14 cellular contexts compared by ENCODE assay signal in genomic region chr6:5190467-5190866, GRCh38.
DNase-seq lines count a peak whose midpoint lies in the region; ATAC-seq, FAIRE-seq and TF ChIP-seq lines count a peak whose summit lies in the region.
"Had no signal": no experiment of that assay in that cellular context is flagged by ENCODE, and none has a peak within 500 bp of the region (broad histone marks: within the 10 kb centered on the region; RNA-seq: fewer than 3 reads in every experiment).

No MANE protein-coding gene starts in this region.

- intact Hi-C loops in Right ventricle myocardium inferior (cut with DNase I) (loop anchor here (5.0 kb wide), 1 partner anchor 33 kb away; no protein-coding TSS in a partner anchor), left ventricle myocardium inferior (cut with micrococcal nuclease) (no loop called here), left ventricle myocardium superior (cut with micrococcal nuclease) (no loop called here), ascending aorta (cut with DNase I) (no loop called here)

- H3K36me3 Mint-ChIP-seq in astrocyte (ENCODE audit: low read depth, unreplicated experiment): peaks cover 2% of the 10 kb centered on the region

- DNase-seq in Right ventricle myocardium inferior (ENCODE audit: missing footprints) (no peak), left ventricle myocardium inferior (no peak), astrocyte (ENCODE audit: low read depth) (peak; percentile 95), left ventricle myocardium superior (no peak), urothelium cell line (ENCODE audit: low spot score) (peak; percentile 27), ascending aorta (ENCODE audit: low spot score in 2 of 2) (no peak), RPMI8226 (no peak)
- DNase-seq: endodermal cell; NCI-H2171 treated with DMSO at 0.1 percent for 48 hours; stimulated activated CD4-positive, alpha-beta T cell treated with anti-CD3 and anti-CD28 coated beads, Interleukin-2, amount 100 ng/mL, for 48 hours had no signal

- H3K4me1 Mint-ChIP-seq in astrocyte (ENCODE audit: low read depth, unreplicated experiment): peaks cover 22% of the 10 kb centered on the region

- FAIRE-seq in astrocyte (lab: Jason Lieb, UNC) (peak; percentile 76), urothelium cell line (lab: Jason Lieb, UNC) (no peak)
- FAIRE-seq: A204.1, GM12891 had no signal

- no peaks in the 10 kb centered on the region for H3K27me3 ChIP-seq in left ventricle myocardium inferior (ENCODE audit: low read depth)
- no peaks in the 10 kb centered on the region for H3K27me3 ChIP-seq in astrocyte (ENCODE audit: insufficient read depth, low read length)
- H3K27me3 ChIP-seq in ascending aorta: no peaks in the 10 kb centered on the region
- H3K27me3 ChIP-seq: tibial nerve had no signal

- H3K4me3 ChIP-seq in left ventricle myocardium inferior: no peak overlapping the region
- H3K4me3 ChIP-seq in astrocyte (ENCODE audit: insufficient read depth, low read depth, low read length): no peak overlapping the region
- no peak overlapping the region for H3K4me3 ChIP-seq in ascending aorta
- H3K4me3 ChIP-seq: tibial nerve had no signal

- peak overlapping the region; percentile 60 for H3K9ac ChIP-seq in astrocyte (ENCODE audit: low read length)

- H3K27me3 Mint-ChIP-seq in astrocyte (ENCODE audit: low read depth, unreplicated experiment): no peaks in the 10 kb centered on the region

- H3K27ac ChIP-seq in left ventricle myocardium inferior (replicated peaks) (no peak overlapping the region), astrocyte (ENCODE audit: low read depth, low read length) (peak overlapping the region; percentile 83), ascending aorta (no peak overlapping the region)
- H3K27ac ChIP-seq: tibial nerve had no signal

- no peak overlapping the region for H3K4me3 Mint-ChIP-seq in astrocyte (ENCODE audit: unreplicated experiment)
- H3K4me3 Mint-ChIP-seq: endodermal cell had no signal

- H3K36me3 ChIP-seq in left ventricle myocardium inferior (no peaks in the 10 kb centered on the region), astrocyte (ENCODE audit: insufficient read depth, low read length) (no peaks in the 10 kb centered on the region), ascending aorta (no peaks in the 10 kb centered on the region)
- H3K36me3 ChIP-seq: tibial nerve had no signal

- no peaks in the 10 kb centered on the region for H3K9me3 ChIP-seq in left ventricle myocardium inferior (replicated peaks)
- H3K9me3 ChIP-seq in astrocyte (ENCODE audit: insufficient read depth, low read depth, low read length): no peaks in the 10 kb centered on the region
- no peaks in the 10 kb centered on the region for H3K9me3 ChIP-seq in ascending aorta
- H3K9me3 ChIP-seq: tibial nerve had no signal

- peak; percentile 70 for ATAC-seq in Right ventricle myocardium inferior
- ATAC-seq in left ventricle myocardium superior: peak; percentile 67
- ATAC-seq in GM19351 (IDR thresholded peaks at IDR 0.05; ENCODE audit: unreplicated experiment): no peak

- H2AFZ ChIP-seq in astrocyte (ENCODE audit: low read depth, low read length): no peak overlapping the region

- H3K4me2 ChIP-seq in astrocyte (ENCODE audit: low read length): peak overlapping the region; percentile 56

- H3K4me1 ChIP-seq in left ventricle myocardium inferior (peaks cover 23% of the 10 kb centered on the region), astrocyte (ENCODE audit: insufficient read depth, low read length) (peaks cover 19% of the 10 kb centered on the region), ascending aorta (peaks cover 0 to 8% of the 10 kb centered on the region in 2 donors)

- H3K79me2 ChIP-seq in astrocyte (ENCODE audit: insufficient read depth, low read length): no peaks in the 10 kb centered on the region

- H3K9me3 Mint-ChIP-seq in astrocyte (ENCODE audit: unreplicated experiment): no peaks in the 10 kb centered on the region
- H3K9me3 Mint-ChIP-seq: endodermal cell had no signal

- TF ChIP-seq CTCF in left ventricle myocardium inferior (IDR thresholded peaks at IDR 0.05; ENCODE audit: borderline replicate concordance): no peak
- TF ChIP-seq CTCF in astrocyte (IDR thresholded peaks at IDR 0.05; ENCODE audit: insufficient read depth, low read depth, low read length): no peak
- no peak for TF ChIP-seq CTCF in ascending aorta (IDR thresholded peaks at IDR 0.05)

- H4K20me1 ChIP-seq in astrocyte (ENCODE audit: insufficient read depth, low read length): no peaks in the 10 kb centered on the region

- H3K27ac Mint-ChIP-seq in astrocyte (ENCODE audit: unreplicated experiment): peak overlapping the region; percentile 93

Comparison
In these comparisons a context has a peak if more than half of its experiments do, and no peak if none do; other contexts are left out.
1. DNase-seq: peak in astrocyte (single experiment) and urothelium cell line (single experiment); none in Right ventricle myocardium inferior (single experiment), left ventricle myocardium inferior (single experiment), left ventricle myocardium superior (single experiment), ascending aorta (0 of 2) and RPMI8226 (single experiment).